Comparison of ENCODE assay signal across 8 cellular contexts in genomic region chr16:56632160-56632847, GRCh38. TPM values are rescaled to one million over a fixed set of nuclear protein-coding genes. Genes with fewer than 3 reads are reported as not detected.
A peak's percentile ranks its signal among the peaks of the same experiment; 100 is the strongest.
DNase-seq lines count a peak whose midpoint lies in the region; ATAC-seq and TF ChIP-seq lines count a peak whose summit lies in the region.

MT1M (plus strand) TSS chr16:56632659; CDS start chr16:56632732, 73 bp downstream.

- no peaks in the 10 kb centered on the region for H3K9me3 ChIP-seq in ES-I3 (ENCODE audit: control insufficient read depth, insufficient read depth, low read length)

- no peak within 1 kb of the TSS for H3K27ac Mint-ChIP-seq in activated naive CD8-positive, alpha-beta T cell treated with anti-CD3 and anti-CD28 coated beads for 36 hours
- H3K27ac Mint-ChIP-seq in progenitor cell of endocrine pancreas: no peak within 1 kb of the TSS

- no peaks in the 10 kb centered on the region for H3K36me3 ChIP-seq in ES-I3 (ENCODE audit: insufficient read depth, low read length)

- no peak for DNase-seq in activated naive CD8-positive, alpha-beta T cell treated with anti-CD3 and anti-CD28 coated beads for 36 hours
- DNase-seq in left ventricle myocardium superior (peak; percentile 84), progenitor cell of endocrine pancreas (ENCODE audit: low spot score, unreplicated experiment) (no peak), pons (ENCODE audit: low spot score) (no peak), GM20000 (ENCODE audit: low spot score) (no peak)
- DNase-seq in activated CD4-positive, alpha-beta T cell treated with anti-CD3 and anti-CD28 coated beads, Interleukin-2, amount 50 U/mL, for 48 hours: no peak
- no peak for DNase-seq in activated CD4-positive, alpha-beta T cell treated with anti-CD3 and anti-CD28 coated beads for 1 hour

- H3K9me3 Mint-ChIP-seq in activated naive CD8-positive, alpha-beta T cell treated with anti-CD3 and anti-CD28 coated beads for 36 hours: no peaks in the 10 kb centered on the region
- H3K9me3 Mint-ChIP-seq in progenitor cell of endocrine pancreas (ENCODE audit: low read depth): no peaks in the 10 kb centered on the region

- H3K4me3 Mint-ChIP-seq in activated naive CD8-positive, alpha-beta T cell treated with anti-CD3 and anti-CD28 coated beads for 36 hours: peak within 1 kb of the TSS; percentile 61
- peak within 1 kb of the TSS; percentile 52 for H3K4me3 Mint-ChIP-seq in progenitor cell of endocrine pancreas (ENCODE audit: low read depth)

- H3K4me1 Mint-ChIP-seq in activated naive CD8-positive, alpha-beta T cell treated with anti-CD3 and anti-CD28 coated beads for 36 hours: peaks cover 28% of the 10 kb centered on the region
- H3K4me1 Mint-ChIP-seq in progenitor cell of endocrine pancreas (ENCODE audit: low read depth): peaks cover 6% of the 10 kb centered on the region

- ATAC-seq in left ventricle myocardium superior: peak; percentile 86

- no peak for TF ChIP-seq CTCF in progenitor cell of endocrine pancreas (IDR thresholded peaks at IDR 0.05; ENCODE audit: unreplicated experiment)
- no peak for TF ChIP-seq CTCF in GM20000 (IDR thresholded peaks at IDR 0.05; ENCODE audit: extremely low read depth, missing control alignments)

- H3K27me3 Mint-ChIP-seq in activated naive CD8-positive, alpha-beta T cell treated with anti-CD3 and anti-CD28 coated beads for 36 hours: peaks cover 77% of the 10 kb centered on the region
- H3K27me3 Mint-ChIP-seq in progenitor cell of endocrine pancreas: peaks cover 88% of the 10 kb centered on the region

- intact Hi-C loops in left ventricle myocardium superior (cut with micrococcal nuclease): no loop called here

- H3K4me1 ChIP-seq in ES-I3 (ENCODE audit: insufficient read depth, low read length): 0 out of 2 replicates have a peak, but pooled peaks cover 4% of the 10 kb centered on the region

- no peaks in the 10 kb centered on the region for H3K36me3 Mint-ChIP-seq in activated naive CD8-positive, alpha-beta T cell treated with anti-CD3 and anti-CD28 coated beads for 36 hours
- H3K36me3 Mint-ChIP-seq in progenitor cell of endocrine pancreas (ENCODE audit: insufficient read depth): no peaks in the 10 kb centered on the region

- peak within 1 kb of the TSS; percentile 37; the same call in 1 of the 2 replicates for H3K9ac ChIP-seq in ES-I3 (ENCODE audit: low read depth, low read length)

RNA-seq across cellular contexts. Expression of gene MT1M, which starts in this region (rescaled TPM):
- total RNA-seq in activated naive CD8-positive, alpha-beta T cell treated with anti-CD3 and anti-CD28 coated beads for 36 hours: not detected
- total RNA-seq in left ventricle myocardium superior (6.8 TPM), progenitor cell of endocrine pancreas (not detected in 2 replicates)
